Comparison of ENCODE assay signal across 18 cellular contexts in the genomic region with DNA sequence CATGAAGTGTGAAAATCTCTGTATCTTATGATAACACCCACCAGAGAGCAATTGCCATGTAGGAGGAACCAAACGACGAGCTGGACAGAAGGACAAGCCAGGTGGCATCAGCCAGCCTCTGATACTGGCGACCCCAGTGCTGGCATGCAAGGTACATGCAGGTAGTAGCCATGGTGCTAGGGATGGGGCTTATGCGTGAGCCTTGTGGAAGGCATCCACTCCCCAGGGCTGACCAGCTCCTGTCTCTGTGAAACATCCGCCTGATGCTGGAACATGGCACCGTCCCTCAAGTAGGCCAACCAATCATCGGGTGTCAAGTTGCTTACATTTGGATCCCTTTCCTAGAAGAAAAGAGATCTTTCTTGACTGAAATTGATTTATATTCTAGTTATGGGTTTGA.
DNase-seq lines count a peak whose midpoint lies in the region; ATAC-seq and TF ChIP-seq lines count a peak whose summit lies in the region.
"Had no signal": no experiment of that assay in that cellular context is flagged by ENCODE, and none has a peak within 500 bp of the region (broad histone marks: within the 10 kb centered on the region; RNA-seq: fewer than 3 reads in every experiment).

No MANE protein-coding gene starts in this region.

- H3K27me3 Mint-ChIP-seq in activated naive CD8-positive, alpha-beta T cell treated with anti-CD3 and anti-CD28 coated beads, Interleukin-2, amount 10 ng/mL, durations not matched to agents 7 days and 5 days, result peaks cover 35% of the 10 kb centered on the region
- peaks cover 8% of the 10 kb centered on the region for H3K27me3 Mint-ChIP-seq in activated naive CD8-positive, alpha-beta T cell treated with anti-CD3 and anti-CD28 coated beads, Interleukin-2, amount 50 U/mL, for 24 hours
- H3K27me3 Mint-ChIP-seq: B cell had no signal

- H3K4me3 ChIP-seq in BLaER1 (no peak overlapping the region), spleen (no peak overlapping the region)
- H3K4me3 ChIP-seq: A549 had no signal

- peaks cover 5% of the 10 kb centered on the region for H3K4me1 Mint-ChIP-seq in activated naive CD8-positive, alpha-beta T cell treated with anti-CD3 and anti-CD28 coated beads, Interleukin-2, amount 10 ng/mL, durations not matched to agents 7 days and 5 days
- peaks cover 2% of the 10 kb centered on the region for H3K4me1 Mint-ChIP-seq in activated naive CD8-positive, alpha-beta T cell treated with anti-CD3 and anti-CD28 coated beads, Interleukin-2, amount 50 U/mL, for 24 hours

- no peaks in the 10 kb centered on the region for H4K20me1 ChIP-seq in BLaER1

- TF ChIP-seq POLR2A in spleen (IDR thresholded peaks at IDR 0.05), result no peak

- H3K27ac Mint-ChIP-seq in activated naive CD8-positive, alpha-beta T cell treated with anti-CD3 and anti-CD28 coated beads, Interleukin-2, amount 10 ng/mL, durations not matched to agents 7 days and 5 days, result peak overlapping the region; percentile 3
- no peak overlapping the region for H3K27ac Mint-ChIP-seq in activated naive CD8-positive, alpha-beta T cell treated with anti-CD3 and anti-CD28 coated beads, Interleukin-2, amount 50 U/mL, for 24 hours
- H3K27ac Mint-ChIP-seq: B cell; CD4-positive, alpha-beta T cell; CD8-positive, alpha-beta T cell had no signal

- H3K4me1 ChIP-seq in BLaER1 (peaks cover 21% of the 10 kb centered on the region), spleen (peaks cover 0 to 23% (median under 1%) of the 10 kb centered on the region in 6 donors)
- H3K4me1 ChIP-seq: A549, Caco-2 had no signal

- H3K9me3 Mint-ChIP-seq in activated naive CD8-positive, alpha-beta T cell treated with anti-CD3 and anti-CD28 coated beads, Interleukin-2, amount 10 ng/mL, durations not matched to agents 7 days and 5 days, result peaks cover 2% of the 10 kb centered on the region
- H3K9me3 Mint-ChIP-seq in activated naive CD8-positive, alpha-beta T cell treated with anti-CD3 and anti-CD28 coated beads, Interleukin-2, amount 50 U/mL, for 24 hours, result peaks cover 5% of the 10 kb centered on the region

- no peak overlapping the region for H3K27ac ChIP-seq in BLaER1
- H3K27ac ChIP-seq in spleen, result no peak overlapping the region
- H3K27ac ChIP-seq: 22Rv1, A549, C4-2B had no signal

- no peak for TF ChIP-seq CTCF in spleen (IDR thresholded peaks at IDR 0.05 in 8 of 11, conservative IDR thresholded peaks at IDR 0.05 in 3 of 11)

- H3K4me3 Mint-ChIP-seq in activated naive CD8-positive, alpha-beta T cell treated with anti-CD3 and anti-CD28 coated beads, Interleukin-2, amount 10 ng/mL, durations not matched to agents 7 days and 5 days, result no peak overlapping the region
- H3K4me3 Mint-ChIP-seq in activated naive CD8-positive, alpha-beta T cell treated with anti-CD3 and anti-CD28 coated beads, Interleukin-2, amount 50 U/mL, for 24 hours, result no peak overlapping the region
- H3K4me3 Mint-ChIP-seq: B cell; CD4-positive, alpha-beta T cell; CD8-positive, alpha-beta T cell had no signal

- H3K27me3 ChIP-seq in BLaER1 (no peaks in the 10 kb centered on the region), spleen (replicated peaks in 1 of 7) (no peaks in the 10 kb centered on the region)

- no peaks in the 10 kb centered on the region for H3K36me3 Mint-ChIP-seq in activated naive CD8-positive, alpha-beta T cell treated with anti-CD3 and anti-CD28 coated beads, Interleukin-2, amount 10 ng/mL, durations not matched to agents 7 days and 5 days
- no peaks in the 10 kb centered on the region for H3K36me3 Mint-ChIP-seq in activated naive CD8-positive, alpha-beta T cell treated with anti-CD3 and anti-CD28 coated beads, Interleukin-2, amount 50 U/mL, for 24 hours (ENCODE audit: low read depth)
- H3K36me3 Mint-ChIP-seq: CD8-positive, alpha-beta T cell had no signal

- H3K9me3 ChIP-seq in BLaER1 (no peaks in the 10 kb centered on the region; the same call in 1 of the 2 replicates), spleen (peaks cover 0 to 6% (median 0%) of the 10 kb centered on the region in 8 donors)
- H3K9me3 ChIP-seq: Caco-2 had no signal

- H3K9ac ChIP-seq in BLaER1, result no peak overlapping the region

- H3K4me2 ChIP-seq in BLaER1, result peak overlapping the region; percentile 73; the same call in 1 of the 2 replicates
- H3K4me2 ChIP-seq: A549 had no signal

- POLR2A ChIA-PET in activated naive CD8-positive, alpha-beta T cell treated with anti-CD3 and anti-CD28 coated beads, Interleukin-2, amount 10 ng/mL, durations not matched to agents 7 days and 5 days (lab: Charles Lee), result no interaction called here

- DNase-seq in activated naive CD8-positive, alpha-beta T cell treated with anti-CD3 and anti-CD28 coated beads, Interleukin-2, amount 10 ng/mL, durations not matched to agents 7 days and 5 days, result no peak
- no peak for DNase-seq in activated naive CD8-positive, alpha-beta T cell treated with anti-CD3 and anti-CD28 coated beads, Interleukin-2, amount 50 U/mL, for 24 hours
- DNase-seq in mesenteric fat pad (ENCODE audit: low spot score) (peak; percentile 77), spleen (peak; percentile 42), SW 1271 (lab: John Stamatoyannopoulos, UW) (no peak)
- DNase-seq: AML-193; Caco-2; Calu3; CD4-positive, alpha-beta T cell; CD8-positive, alpha-beta T cell; DMS79 treated with DMSO at 0.1 percent for 48 hours; GF-D8 had no signal

- no peaks in the 10 kb centered on the region for H3K36me3 ChIP-seq in BLaER1
- H3K36me3 ChIP-seq in spleen, result no peaks in the 10 kb centered on the region

- 80 to 94% (median 89%) methylated on average over 7 of the region's 7 CpGs for WGBS in spleen, 5 donors

- intact Hi-C loops in spleen (cut with DNase I; ENCODE audit: low total_unique reads), result no loop called here

- ATAC-seq in activated naive CD8-positive, alpha-beta T cell treated with anti-CD3 and anti-CD28 coated beads, Interleukin-2, amount 10 ng/mL, durations not matched to agents 7 days and 5 days (ENCODE audit: low read depth), result no peak
- ATAC-seq in activated naive CD8-positive, alpha-beta T cell treated with anti-CD3 and anti-CD28 coated beads, Interleukin-2, amount 50 U/mL, for 24 hours, result no peak
- no peak for ATAC-seq in HG02759 (IDR thresholded peaks at IDR 0.05; ENCODE audit: unreplicated experiment)
- ATAC-seq: A549; CD8-positive, alpha-beta T cell had no signal

Comparison
In these comparisons a context has a peak if more than half of its experiments do, and no peak if none do; other contexts are left out.
1. DNase-seq: peak in mesenteric fat pad (single experiment) and spleen (single experiment); none in activated naive CD8-positive, alpha-beta T cell treated with anti-CD3 and anti-CD28 coated beads, Interleukin-2, amount 10 ng/mL, durations not matched to agents 7 days and 5 days (single experiment), activated naive CD8-positive, alpha-beta T cell treated with anti-CD3 and anti-CD28 coated beads, Interleukin-2, amount 50 U/mL, for 24 hours (single experiment) and SW 1271 (0 of 2).